Comparison of ENCODE assay signal across 9 cellular contexts in the genomic region with DNA sequence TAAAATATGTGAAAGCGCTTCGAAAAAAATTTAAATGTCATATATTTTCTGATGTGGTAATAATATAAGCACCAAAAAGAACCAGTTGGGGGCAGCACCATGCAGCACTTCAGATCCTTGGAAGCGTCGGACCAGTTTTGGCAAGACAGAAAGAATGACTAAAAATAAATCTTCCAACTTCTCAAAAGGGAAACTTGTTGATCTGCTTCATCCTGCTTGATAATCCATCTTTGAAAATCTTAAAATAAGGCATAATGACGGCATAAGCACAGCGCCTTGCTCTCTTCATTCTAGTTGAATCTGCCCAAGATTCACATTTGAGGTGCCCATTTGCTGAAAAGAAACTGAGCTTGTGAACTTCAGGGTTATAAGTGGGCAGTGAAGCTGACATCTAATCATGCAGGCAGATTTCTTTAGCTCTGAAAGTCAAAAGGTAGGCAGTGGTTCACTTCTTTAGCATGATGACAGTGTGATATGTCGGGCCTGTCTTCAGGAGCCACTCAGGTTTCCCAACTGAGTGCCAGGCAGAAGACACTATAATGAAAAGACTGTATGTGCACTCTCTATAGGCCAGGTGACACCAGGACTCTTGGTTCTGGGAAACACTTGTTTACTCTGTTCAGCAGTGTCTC. TPM values are rescaled to one million over a fixed set of nuclear protein-coding genes. Genes with fewer than 3 reads are reported as not detected.
DNase-seq lines count a peak whose midpoint lies in the region; ATAC-seq, FAIRE-seq and TF ChIP-seq lines count a peak whose summit lies in the region.
"Had no signal": no experiment of that assay in that cellular context is flagged by ENCODE, and none has a peak within 500 bp of the region (broad histone marks: within the 10 kb centered on the region; RNA-seq: fewer than 3 reads in every experiment).

No MANE protein-coding gene starts in this region.

- H3K9me3 Mint-ChIP-seq in immature natural killer cell: no peaks in the 10 kb centered on the region
- H3K9me3 Mint-ChIP-seq: central memory CD8-positive, alpha-beta T cell had no signal

- H2AFZ ChIP-seq in K562 (ENCODE audit: low read depth, low read length) (peak overlapping the region; percentile 2), smooth muscle cell (ENCODE audit: low read depth) (peak overlapping the region; percentile 85)

- no peaks in the 10 kb centered on the region for H3K9me1 ChIP-seq in K562 (ENCODE audit: control insufficient read depth, insufficient read depth, low read length)

- H3K4me1 Mint-ChIP-seq in immature natural killer cell: peaks cover 3 to 8% of the 10 kb centered on the region in 2 donors
- H3K4me1 Mint-ChIP-seq: central memory CD8-positive, alpha-beta T cell had no signal

- H3K4me3 ChIP-seq in SK-N-MC (0 out of 2 replicates have a peak overlapping the region, but pooled peaks have one; percentile 20), K562 (no peak overlapping the region), smooth muscle cell (no peak overlapping the region)

- no peaks in the 10 kb centered on the region for H3K9me3 ChIP-seq in SK-N-MC (ENCODE audit: low read depth, low read length)
- H3K9me3 ChIP-seq in K562 (replicated peaks; ENCODE audit: control insufficient read depth, insufficient read depth, low read depth, low read length): no peaks in the 10 kb centered on the region
- no peaks in the 10 kb centered on the region for H3K9me3 ChIP-seq in smooth muscle cell (replicated peaks; ENCODE audit: low read depth)

- H3K4me1 ChIP-seq in K562 (replicated peaks in 1 of 2; ENCODE audit: control insufficient read depth in 2 of 2, insufficient read depth in 2 of 2, low read length in 2 of 2) (peaks cover 0 to 3% of the 10 kb centered on the region in 2 experiments; a peak in 2 of 5 replicates), smooth muscle cell (ENCODE audit: low read depth) (peaks cover 10% of the 10 kb centered on the region)

- H3K4me3 Mint-ChIP-seq in immature natural killer cell: no peak overlapping the region
- H3K4me3 Mint-ChIP-seq: central memory CD8-positive, alpha-beta T cell had no signal

- TF ChIP-seq CTCF in LNCAP (IDR thresholded peaks at IDR 0.05) (peak; percentile 67), K562 (IDR thresholded peaks at IDR 0.05 in 2 of 3, conservative IDR thresholded peaks at IDR 0.05 in 1 of 3; ENCODE audit: insufficient read depth in 2 of 3, low read depth in 1 of 3, low read length in 3 of 3) (peak; percentile 74 to 96 (median 78)), smooth muscle cell (IDR thresholded peaks at IDR 0.05; ENCODE audit: borderline replicate concordance, insufficient read depth, poor library complexity, severe bottlenecking) (peak; percentile 66)

- no peaks in the 10 kb centered on the region for H3F3A ChIP-seq in smooth muscle cell (ENCODE audit: low read depth)

- ATAC-seq in K562 (peak; percentile 84), HG02571 (IDR thresholded peaks at IDR 0.05; ENCODE audit: unreplicated experiment) (no peak)

- H3K79me2 ChIP-seq in K562 (ENCODE audit: control insufficient read depth, insufficient read depth, low read length) (no peaks in the 10 kb centered on the region), smooth muscle cell (ENCODE audit: low read depth) (no peaks in the 10 kb centered on the region)

- no peak overlapping the region for H3K27ac Mint-ChIP-seq in immature natural killer cell

- no peak for TF ChIP-seq EP300 in K562 (IDR thresholded peaks at IDR 0.05; ENCODE audit: low read length)

- POLR2A ChIA-PET in K562 (lab: Yijun Ruan, JAX): interaction anchor here (0.6 to 15.6 kb wide), 4 partner anchors 12 to 176 kb away, joined by 3 to 226 read pairs (median 4); a partner anchor contains a TSS

- TF ChIP-seq POLR2A in K562 (conservative IDR thresholded peaks at IDR 0.05): no peak

- no peaks in the 10 kb centered on the region for H3K27me3 Mint-ChIP-seq in immature natural killer cell (ENCODE audit: low read depth in 3 of 3)
- H3K27me3 Mint-ChIP-seq: central memory CD8-positive, alpha-beta T cell had no signal

- H3K4me2 ChIP-seq in K562 (ENCODE audit: insufficient read depth, low read length) (no peak overlapping the region), smooth muscle cell (peak overlapping the region; percentile 68)

- H3K9ac ChIP-seq in SK-N-MC (ENCODE audit: insufficient read length) (no peak overlapping the region), K562 (ENCODE audit: insufficient read depth in 1 of 2, low read depth in 2 of 2, low read length in 2 of 2) (no peak overlapping the region), smooth muscle cell (ENCODE audit: low read depth) (no peak overlapping the region)

- no peak overlapping the region for H3K27ac ChIP-seq in SK-N-MC
- H3K27ac ChIP-seq in K562 (ENCODE audit: extremely low read depth, low read depth, low read length): no peak overlapping the region
- no peak overlapping the region for H3K27ac ChIP-seq in smooth muscle cell (ENCODE audit: low read depth)

- H4K20me1 ChIP-seq in K562 (replicated peaks; ENCODE audit: control insufficient read depth, insufficient read depth, low read length) (no peaks in the 10 kb centered on the region), smooth muscle cell (ENCODE audit: low read depth) (no peaks in the 10 kb centered on the region)

- peak; percentile 93 to 98 for TF ChIP-seq RAD21 in K562 (CRISPR knock-in tag; conservative IDR thresholded peaks at IDR 0.05 in 1 of 2, IDR thresholded peaks at IDR 0.05 in 1 of 2)

- H3K36me3 Mint-ChIP-seq in immature natural killer cell: peaks cover 0 to 3% (median 0%) of the 10 kb centered on the region in 3 donors

- 25% methylated on average over 7 of the region's 7 CpGs for WGBS in K562 (ENCODE audit: insufficient coverage, low coverage, missing lambda C conversion rate)
- WGBS in smooth muscle cell (ENCODE audit: low lambda C conversion rate): 43% methylated on average over 7 of the region's 7 CpGs

- no peaks in the 10 kb centered on the region for H3K36me3 ChIP-seq in SK-N-MC (ENCODE audit: insufficient read depth, low read length)
- H3K36me3 ChIP-seq in K562 (ENCODE audit: control insufficient read depth, insufficient read depth, low read length): no peaks in the 10 kb centered on the region
- H3K36me3 ChIP-seq in smooth muscle cell (ENCODE audit: low read depth): no peaks in the 10 kb centered on the region

- in situ Hi-C loops in K562 (cut with MboI): loop anchor here (5.0 kb wide), 1 partner anchor 212 kb away; no protein-coding TSS in a partner anchor

- FAIRE-seq in K562 (lab: Jason Lieb, UNC): peak; percentile 76

- H3K27me3 ChIP-seq in K562 (ENCODE audit: control insufficient read depth in 2 of 2, insufficient read depth in 2 of 2, low read length in 2 of 2) (no peaks in the 10 kb centered on the region), smooth muscle cell (ENCODE audit: low read depth) (no peaks in the 10 kb centered on the region)

- DNase-seq in DMS53 treated with DMSO at 0.1 percent for 48 hours (lab: John Stamatoyannopoulos, UW; ENCODE audit: unreplicated experiment) (peak; percentile 38), SK-N-MC (ENCODE audit: low read depth, low spot score) (peak; percentile 50), K562 (ENCODE audit: extremely low read depth in 1 of 4, low spot score in 3 of 4) (peak; percentile 28 to 80 (median 38)), immature natural killer cell (peak; percentile 27 to 49 (median 33)), smooth muscle cell (lab: John Stamatoyannopoulos, UW; ENCODE audit: unreplicated experiment) (no peak), HPDE6-E6E7 (ENCODE audit: extremely low spot score) (no peak)

- CTCF ChIA-PET in K562 (lab: Yijun Ruan, JAX; ENCODE audit: low intra/inter-chr PET ratio): interaction anchor here (0.6 to 5.4 kb wide), 3 partner anchors 133 to 210 kb away, joined by 3 to 106 read pairs (median 13); a partner anchor contains a TSS

- intact Hi-C loops in K562 (cut with micrococcal nuclease): loop anchor here (1.0 to 2.0 kb wide), 2 partner anchors 133 to 211 kb away; no protein-coding TSS in a partner anchor

- BruUV-seq in K562 (replicated peaks; lab: Mats Ljungman, UMichigan): no TSS peak

RNA-seq across cellular contexts. Expression of a gene that starts 19.8 kb away (rescaled TPM):
- total RNA-seq in K562 (2011; cell fraction: chromatin; rRNA removed; ENCODE audit: low replicate concordance): 71.8 and 131 TPM in 2 replicates
- total RNA-seq in K562 (2011; cell fraction: nucleolus; rRNA removed): 89.7 and 95.8 TPM in 2 replicates
- 74.4 and 78.0 TPM in 2 replicates for total RNA-seq in K562 (2011; cell fraction: nucleoplasm; rRNA removed)
- total RNA-seq in K562 (2014; rRNA removed) (32.1 and 36.8 TPM in 2 replicates), K562 (2014; rRNA removed; fragmentation: Illumina TruSeq; extraction: Trizol) (13.0 and 16.5 TPM in 2 replicates), K562 (2015; rRNA removed; fragmentation: Illumina TruSeq; extraction: Trizol) (26.8 and 29.0 TPM in 2 replicates), K562 (2021) (36.1 and 37.8 TPM in 2 replicates), smooth muscle cell (12.1 and 13.5 TPM in 2 replicates)
- polyA plus RNA-seq in K562 (2011; rRNA removed) (23.6 and 39.9 TPM in 2 replicates), K562 (2014; fragmentation: Illumina TruSeq; extraction: Trizol) (32.7 and 35.6 TPM in 2 replicates), K562 (2014; fragmentation: Nextera tagmentation; extraction: Ambion mirVana) (1 to 10 TPM; 3.4 to 6.2 TPM), K562 (2014; rRNA removed) (46.2 and 53.5 TPM in 2 replicates), immature natural killer cell (10 to 100 TPM in 2 of 3 donors, 1 to 10 TPM in 1; 9.5 to 13.9 (median 11.3) TPM), smooth muscle cell (16.5 and 17.4 TPM in 2 replicates)
- polyA plus RNA-seq in K562 (2011; cell fraction: cytosol; rRNA removed): 31.3 and 41.8 TPM in 2 replicates
- 190 and 211 TPM in 2 replicates for polyA plus RNA-seq in K562 (2011; cell fraction: nucleus; rRNA removed)
- 30.0 and 54.0 TPM in 2 replicates for polyA plus RNA-seq in K562 (2012)
- 18.2 and 19.1 TPM in 2 replicates for polyA minus RNA-seq in K562 (2011; rRNA and poly(A)+ RNA removed)
- polyA minus RNA-seq in K562 (2011; cell fraction: cytosol; rRNA and poly(A)+ RNA removed): 9.2 and 10.9 TPM in 2 replicates
- polyA minus RNA-seq in K562 (2011; cell fraction: nucleus; rRNA and poly(A)+ RNA removed): 20.3 and 32.9 TPM in 2 replicates

RNA-seq across cellular contexts. Expression of a gene that starts 20.0 kb away (rescaled TPM):
- 34.1 and 86.1 TPM in 2 replicates for total RNA-seq in K562 (2011; cell fraction: chromatin; rRNA removed; ENCODE audit: low replicate concordance)
- 66.0 and 68.2 TPM in 2 replicates for total RNA-seq in K562 (2011; cell fraction: nucleolus; rRNA removed)
- 40.8 and 44.2 TPM in 2 replicates for total RNA-seq in K562 (2011; cell fraction: nucleoplasm; rRNA removed)
- total RNA-seq in K562 (2014; rRNA removed) (36.7 and 46.9 TPM in 2 replicates), K562 (2014; rRNA removed; fragmentation: Illumina TruSeq; extraction: Trizol) (25.0 and 32.1 TPM in 2 replicates), K562 (2015; rRNA removed; fragmentation: Illumina TruSeq; extraction: Trizol) (46.5 and 46.9 TPM in 2 replicates), K562 (2021) (32.5 and 33.9 TPM in 2 replicates), smooth muscle cell (3.2 and 3.3 TPM in 2 replicates)
- polyA plus RNA-seq in K562 (2011; rRNA removed) (30.4 and 36.0 TPM in 2 replicates), K562 (2014; fragmentation: Illumina TruSeq; extraction: Trizol) (40.1 and 47.2 TPM in 2 replicates), K562 (2014; fragmentation: Nextera tagmentation; extraction: Ambion mirVana) (10 to 100 TPM; 59.8 to 85.7 TPM), K562 (2014; rRNA removed) (38.0 and 44.8 TPM in 2 replicates), immature natural killer cell (10 to 100 TPM in 2 of 3 donors, 1 to 10 TPM in 1; 9.4 to 13.3 (median 10.4) TPM), smooth muscle cell (2.8 and 3.3 TPM in 2 replicates)
- 33.1 and 54.6 TPM in 2 replicates for polyA plus RNA-seq in K562 (2011; cell fraction: cytosol; rRNA removed)
- polyA plus RNA-seq in K562 (2011; cell fraction: nucleus; rRNA removed): 75.7 and 103 TPM in 2 replicates
- 25.2 and 34.6 TPM in 2 replicates for polyA plus RNA-seq in K562 (2012)
- 38.1 and 72.9 TPM in 2 replicates for polyA minus RNA-seq in K562 (2011; rRNA and poly(A)+ RNA removed)
- 21.1 and 35.7 TPM in 2 replicates for polyA minus RNA-seq in K562 (2011; cell fraction: cytosol; rRNA and poly(A)+ RNA removed)
- 39.9 and 47.7 TPM in 2 replicates for polyA minus RNA-seq in K562 (2011; cell fraction: nucleus; rRNA and poly(A)+ RNA removed)

RNA-seq across cellular contexts. Expression of a gene that starts 33.3 kb away (rescaled TPM):
- not detected in 2 replicates for total RNA-seq in K562 (2011; cell fraction: chromatin; rRNA removed; ENCODE audit: low replicate concordance)
- total RNA-seq in K562 (2011; cell fraction: nucleolus; rRNA removed): not detected in 2 replicates
- total RNA-seq in K562 (2011; cell fraction: nucleoplasm; rRNA removed): not detected in 2 replicates
- total RNA-seq in K562 (2014; rRNA removed): not detected in 2 replicates
- total RNA-seq in K562 (2014; rRNA removed; fragmentation: Illumina TruSeq; extraction: Trizol): not detected in 2 replicates
- total RNA-seq in K562 (2015; rRNA removed; fragmentation: Illumina TruSeq; extraction: Trizol): not detected in 2 replicates
- total RNA-seq in K562 (2021): not detected in 2 replicates
- not detected in 2 replicates for polyA plus RNA-seq in K562 (2011; rRNA removed)
- not detected in 2 replicates for polyA plus RNA-seq in K562 (2011; cell fraction: cytosol; rRNA removed)
- polyA plus RNA-seq in K562 (2011; cell fraction: nucleus; rRNA removed): not detected in 2 replicates
- polyA plus RNA-seq in K562 (2012): 0.04 and 0.28 TPM in 2 replicates
- not detected in 2 replicates for polyA plus RNA-seq in K562 (2014; fragmentation: Illumina TruSeq; extraction: Trizol)
- not detected for polyA plus RNA-seq in K562 (2014; fragmentation: Nextera tagmentation; extraction: Ambion mirVana)
- polyA plus RNA-seq in K562 (2014; rRNA removed): not detected in 2 replicates
- not detected in 2 replicates for polyA minus RNA-seq in K562 (2011; rRNA and poly(A)+ RNA removed)
- not detected in 2 replicates for polyA minus RNA-seq in K562 (2011; cell fraction: cytosol; rRNA and poly(A)+ RNA removed)
- not detected in 2 replicates for polyA minus RNA-seq in K562 (2011; cell fraction: nucleus; rRNA and poly(A)+ RNA removed)
- polyA plus RNA-seq in immature natural killer cell: 1 to 10 TPM in 2 of 3 donors, under 1 TPM in 1; 0.90 to 2.2 (median 1.1) TPM
- not detected in 2 replicates for total RNA-seq in smooth muscle cell
- polyA plus RNA-seq in smooth muscle cell: 0.96 and 0.98 TPM in 2 replicates

Comparison
In these comparisons a context has a peak if more than half of its experiments do, and no peak if none do; other contexts are left out.
1. DNase-seq: peak in DMS53 treated with DMSO at 0.1 percent for 48 hours (single experiment), SK-N-MC (single experiment), K562 (4 of 4) and immature natural killer cell (3 of 3); none in smooth muscle cell (single experiment) and HPDE6-E6E7 (single experiment).
2. Peak in every context shown above with its lines, with median percentiles within 50 percentile points of each other: CTCF ChIP-seq.